In the genomic region with DNA sequence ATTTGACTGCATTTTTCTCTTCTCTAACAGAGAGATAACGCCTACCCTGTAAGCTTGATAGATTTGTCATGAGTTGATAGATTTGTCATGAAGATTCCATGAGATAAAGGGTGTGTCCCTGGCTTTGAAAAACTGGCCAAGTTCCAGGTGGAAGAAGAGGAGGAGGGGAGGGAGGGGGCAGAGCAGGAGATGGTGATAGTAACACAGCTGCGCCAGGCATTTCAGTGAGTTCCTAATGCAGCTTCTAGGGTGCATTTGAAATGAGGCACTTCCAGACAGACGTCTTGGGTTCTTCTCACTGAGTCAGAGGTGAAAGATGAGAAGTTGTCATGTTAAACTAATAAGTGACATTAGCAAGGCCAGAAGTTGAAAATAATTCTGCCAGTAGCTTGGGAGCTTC, we compare ENCODE assay signal across 13 cellular contexts.
DNase-seq lines count a peak whose midpoint lies in the region; ATAC-seq and TF ChIP-seq lines count a peak whose summit lies in the region.
"Had no signal": no experiment of that assay in that cellular context is flagged by ENCODE, and none has a peak within 500 bp of the region (broad histone marks: within the 10 kb centered on the region; RNA-seq: fewer than 3 reads in every experiment).

No MANE protein-coding gene starts in this region.

- no peak overlapping the region for H4K91ac ChIP-seq in mesenchymal stem cell (ENCODE audit: low read length)

- ATAC-seq in GM18873 (IDR thresholded peaks at IDR 0.05; ENCODE audit: low FRiP score, unreplicated experiment) (no peak), HG02623 (IDR thresholded peaks at IDR 0.05; ENCODE audit: unreplicated experiment) (no peak)

- H3K27me3 ChIP-seq in mesenchymal stem cell (ENCODE audit: control insufficient read depth in 1 of 2, insufficient read depth in 1 of 2, low read length in 2 of 2): no peaks in the 10 kb centered on the region
- H3K27me3 ChIP-seq: MG63 had no signal

- no peak overlapping the region for H3K4me2 ChIP-seq in mesenchymal stem cell (ENCODE audit: low read length, poor library complexity, severe bottlenecking)
- H3K4me2 ChIP-seq: PC-9 had no signal

- no peak overlapping the region for H3K4me3 ChIP-seq in cardiac fibroblast (replicated peaks in 1 of 2; ENCODE audit: low read depth in 2 of 2, low read length in 2 of 2)
- peak overlapping the region in 1 of 2 experiments; percentile 13 for H3K4me3 ChIP-seq in mesenchymal stem cell (ENCODE audit: insufficient read depth in 1 of 2, low read depth in 1 of 2, low read length in 2 of 2)
- H3K4me3 ChIP-seq: MG63, PC-9 had no signal

- H2BK12ac ChIP-seq in mesenchymal stem cell (ENCODE audit: low read length in 2 of 2): no peak overlapping the region

- H3K27ac ChIP-seq in mesenchymal stem cell (ENCODE audit: low read length, poor library complexity, severe bottlenecking): no peak overlapping the region
- H3K27ac ChIP-seq: PC-9 had no signal

- peaks cover 4% of the 10 kb centered on the region for H3K4me1 ChIP-seq in mesenchymal stem cell (ENCODE audit: control insufficient read depth, insufficient read depth, low read depth, low read length)

- H2AK5ac ChIP-seq in mesenchymal stem cell (ENCODE audit: low read length, severe bottlenecking): no peak overlapping the region

- no peak for TF ChIP-seq CTCF in cardiac fibroblast (IDR thresholded peaks at IDR 0.05; ENCODE audit: low read depth, low read length)

- H3K14ac ChIP-seq in mesenchymal stem cell (ENCODE audit: low read length in 2 of 2): no peak overlapping the region

- H3K79me1 ChIP-seq in mesenchymal stem cell (replicated peaks; ENCODE audit: low read length, poor library complexity, severe bottlenecking): peaks cover 24% of the 10 kb centered on the region

- H3K18ac ChIP-seq in mesenchymal stem cell (ENCODE audit: low read depth in 1 of 2, low read length in 2 of 2): peak overlapping the region in 1 of 2 experiments; percentile 4

- H4K8ac ChIP-seq in mesenchymal stem cell (ENCODE audit: low read length): no peak overlapping the region

- DNase-seq in DMS 273 (lab: John Stamatoyannopoulos, UW; ENCODE audit: unreplicated experiment): peak; percentile 84
- DNase-seq in NCI-H460 (ENCODE audit: extremely low read depth, low read depth): peak; percentile 30
- peak; percentile 32 to 52 for DNase-seq in cardiac fibroblast (ENCODE audit: low read depth in 2 of 2)
- DNase-seq in mesenchymal stem cell: no peak
- DNase-seq in activated T-cell treated with anti-CD3 and anti-CD28 coated beads, Interleukin-2, amount 50 U/mL, for 1 hour: no peak
- no peak for DNase-seq in NCI-H2081 (lab: John Stamatoyannopoulos, UW)
- DNase-seq: activated T-cell treated with anti-CD3 and anti-CD28 coated beads, Interleukin-2, amount 50 U/mL, for 4 hours; C1 segment of cervical spinal cord; H7; MG63; PC-9 had no signal

- H3K9ac ChIP-seq in mesenchymal stem cell (ENCODE audit: low read length): peak overlapping the region; percentile 34

- H3K23ac ChIP-seq in mesenchymal stem cell (ENCODE audit: low read length in 2 of 2): no peak overlapping the region

- H3K36me3 ChIP-seq in mesenchymal stem cell (ENCODE audit: control insufficient read depth in 1 of 2, insufficient read depth in 2 of 2, low read depth in 1 of 2, low read length in 2 of 2): no peaks in the 10 kb centered on the region
- H3K36me3 ChIP-seq: MG63 had no signal

- H2AFZ ChIP-seq in mesenchymal stem cell (ENCODE audit: low read depth, low read length): no peak overlapping the region
- H2AFZ ChIP-seq: PC-9 had no signal

- WGBS in mesenchymal stem cell: 50% methylated on average over 3 of the region's 3 CpGs

- H2BK15ac ChIP-seq in mesenchymal stem cell (ENCODE audit: low read depth, poor library complexity, severe bottlenecking): no peak overlapping the region

- H2BK120ac ChIP-seq in mesenchymal stem cell (ENCODE audit: low read depth, low read length): no peak overlapping the region

- H2BK5ac ChIP-seq in mesenchymal stem cell (ENCODE audit: low read depth, low read length, poor library complexity, severe bottlenecking): no peak overlapping the region

- peak overlapping the region in 1 of 2 experiments; percentile 28 for H3K4ac ChIP-seq in mesenchymal stem cell (ENCODE audit: low read depth in 1 of 2, low read length in 2 of 2)

- H3K9me3 ChIP-seq in mesenchymal stem cell (ENCODE audit: control insufficient read depth, low read length): no peaks in the 10 kb centered on the region
- H3K9me3 ChIP-seq: MG63 had no signal

Comparison
In these comparisons a context has a peak if more than half of its experiments do, and no peak if none do; other contexts are left out.
1. DNase-seq: peak in DMS 273 (single experiment), NCI-H460 (single experiment) and cardiac fibroblast (2 of 2); none in mesenchymal stem cell (single experiment), activated T-cell treated with anti-CD3 and anti-CD28 coated beads, Interleukin-2, amount 50 U/mL, for 1 hour (single experiment) and NCI-H2081 (0 of 2).